ENCODE assay signal across 16 cellular contexts in genomic region chr2:133953524-133953923, GRCh38.
DNase-seq lines count a peak whose midpoint lies in the region; ATAC-seq lines count a peak whose summit lies in the region.
"Had no signal": no experiment of that assay in that cellular context is flagged by ENCODE, and none has a peak within 500 bp of the region (broad histone marks: within the 10 kb centered on the region; RNA-seq: fewer than 3 reads in every experiment).

No MANE protein-coding gene starts in this region.

- ATAC-seq in GM18502 (IDR thresholded peaks at IDR 0.05; ENCODE audit: poor library complexity, unreplicated experiment) (peak; percentile 60), GM21423 (IDR thresholded peaks at IDR 0.05; ENCODE audit: unreplicated experiment) (peak; percentile 79), HG03095 (IDR thresholded peaks at IDR 0.05; ENCODE audit: unreplicated experiment) (peak; percentile 61), HG02938 (IDR thresholded peaks at IDR 0.05; ENCODE audit: unreplicated experiment) (no peak)
- ATAC-seq: activated naive CD4-positive, alpha-beta T cell treated with anti-CD3 and anti-CD28 coated beads, Interleukin-2, amount 50 U/mL, for 72 hours; heart left ventricle; Right ventricle myocardium inferior had no signal

- DNase-seq in NOMO-1 treated with DMSO at 0.1 percent for 48 hours (lab: John Stamatoyannopoulos, UW; ENCODE audit: unreplicated experiment) = peak; percentile 88
- DNase-seq in SIG-M5 (lab: John Stamatoyannopoulos, UW) = no peak
- DNase-seq in activated CD4-positive, CD25-positive, alpha-beta regulatory T cell (lab: John Stamatoyannopoulos, UW) = no peak
- DNase-seq in DMS153 (lab: John Stamatoyannopoulos, UW) = no peak
- DNase-seq: activated CD4-positive, alpha-beta T cell treated with anti-CD3 and anti-CD28 coated beads, Interleukin-2, amount 10 ng/mL, durations not matched to agents 24 days and 14 days; dermis blood vessel endothelial cell; heart left ventricle; mammary epithelial cell; NCI-H2081; retina had no signal
